Comparison of ENCODE assay signal across 8 cellular contexts in genomic region chr17:67379251-67379630, GRCh38. TPM values are rescaled to one million over a fixed set of nuclear protein-coding genes. Genes with fewer than 3 reads are reported as not detected.
A peak's percentile ranks its signal among the peaks of the same experiment; 100 is the strongest.
DNase-seq lines count a peak whose midpoint lies in the region; ATAC-seq and TF ChIP-seq lines count a peak whose summit lies in the region.

No MANE protein-coding gene starts in this region.

- H3K9me3 Mint-ChIP-seq in Caco-2 (ENCODE audit: unreplicated experiment): no peaks in the 10 kb centered on the region

- TF ChIP-seq POLR2A in esophagus squamous epithelium (IDR thresholded peaks at IDR 0.05): no peak

- H3K4me1 Mint-ChIP-seq in Caco-2 (ENCODE audit: low read depth, unreplicated experiment): peaks cover 8% of the 10 kb centered on the region

- H3K4me3 Mint-ChIP-seq in Caco-2 (ENCODE audit: unreplicated experiment): peak overlapping the region; percentile 72

- H3K9ac ChIP-seq in parathyroid adenoma: no peak overlapping the region

- no peaks in the 10 kb centered on the region for H3K9me3 ChIP-seq in Caco-2
- no peaks in the 10 kb centered on the region for H3K9me3 ChIP-seq in esophagus squamous epithelium
- H3K9me3 ChIP-seq in parathyroid adenoma (ENCODE audit: control insufficient read depth, low read length): no peaks in the 10 kb centered on the region

- peak overlapping the region; percentile 86 for H3K27ac ChIP-seq in RWPE1
- H3K27ac ChIP-seq in esophagus squamous epithelium: peak overlapping the region; percentile 93 to 97 (median 96)
- H3K27ac ChIP-seq in parathyroid adenoma: peak overlapping the region; percentile 58

- intact Hi-C loops in Caco-2 (cut with micrococcal nuclease; ENCODE audit: unreplicated experiment): loop anchor here (1.0 to 2.0 kb wide), 4 partner anchors 96 to 310 kb away; no protein-coding TSS in a partner anchor
- intact Hi-C loops in esophagus squamous epithelium (cut with DNase I): loop anchor here (2.0 to 5.0 kb wide), 3 partner anchors 96 to 308 kb away; no protein-coding TSS in a partner anchor

- no peak for ATAC-seq in GM21786 (IDR thresholded peaks at IDR 0.05; ENCODE audit: unreplicated experiment)

- peak overlapping the region; percentile 96 for H3K4me2 ChIP-seq in parathyroid adenoma (ENCODE audit: low read length)

- H3K79me2 ChIP-seq in parathyroid adenoma: no peaks in the 10 kb centered on the region

- TF ChIP-seq CTCF in Caco-2 (IDR thresholded peaks at IDR 0.05; ENCODE audit: insufficient read depth in 1 of 2, low read depth in 1 of 2, low read length in 1 of 2, severe bottlenecking in 1 of 2, unreplicated experiment in 1 of 2) (no peak), RWPE1 (conservative IDR thresholded peaks at IDR 0.05; ENCODE audit: low read depth) (no peak), esophagus squamous epithelium (IDR thresholded peaks at IDR 0.05) (no peak), parathyroid adenoma (IDR thresholded peaks at IDR 0.05) (no peak)

- CTCF ChIA-PET in Caco-2 (lab: Charles Lee) (interaction anchor here (0.5 to 1.5 kb wide), 5 partner anchors 10 to 1221 kb away, joined by 3 to 10 read pairs (median 3); no protein-coding TSS in a partner anchor), RWPE1 (lab: Yijun Ruan, JAX) (interaction anchor here (0.6 to 1.6 kb wide), 14 partner anchors 10 to 608 kb away, joined by 3 to 17 read pairs (median 3); no protein-coding TSS in a partner anchor)

- H3K27me3 ChIP-seq in Caco-2 (replicated peaks; ENCODE audit: control insufficient read depth, insufficient read depth, low read length): no peaks in the 10 kb centered on the region
- no peaks in the 10 kb centered on the region for H3K27me3 ChIP-seq in esophagus squamous epithelium
- no peaks in the 10 kb centered on the region for H3K27me3 ChIP-seq in parathyroid adenoma (ENCODE audit: control insufficient read depth, insufficient read depth, low read length)

- POLR2A ChIA-PET in Caco-2 (lab: Charles Lee) (no interaction called here), RWPE1 (lab: Yijun Ruan, JAX; ENCODE audit: low non-redundant PET) (no interaction called here)

- H3K4me3 ChIP-seq in Caco-2 (ENCODE audit: low read depth, low read length): peak overlapping the region; percentile 81
- peak overlapping the region; percentile 69 to 98 (median 89) for H3K4me3 ChIP-seq in esophagus squamous epithelium
- peak overlapping the region; percentile 78 for H3K4me3 ChIP-seq in parathyroid adenoma (ENCODE audit: low read depth, low read length)

- H3K36me3 ChIP-seq in Caco-2 (ENCODE audit: control insufficient read depth, insufficient read depth, low read length) (no peaks in the 10 kb centered on the region), esophagus squamous epithelium (no peaks in the 10 kb centered on the region), parathyroid adenoma (ENCODE audit: control insufficient read depth, insufficient read depth, low read length) (no peaks in the 10 kb centered on the region)

- WGBS in esophagus squamous epithelium, 2 donors: 53 to 55% methylated on average over 7 to 8 of the region's 8 CpGs

- no TSS peak for BruUV-seq in Caco-2 (replicated peaks; lab: Mats Ljungman, UMichigan)

- 0 out of 2 replicates have a peak, but pooled peaks cover 8% of the 10 kb centered on the region for H3K4me1 ChIP-seq in Caco-2
- H3K4me1 ChIP-seq in esophagus squamous epithelium: peaks cover 7 to 41% (median 20%) of the 10 kb centered on the region in 3 donors
- peaks cover 7% of the 10 kb centered on the region for H3K4me1 ChIP-seq in parathyroid adenoma

- H2AFZ ChIP-seq in parathyroid adenoma: peak overlapping the region; percentile 92

- peaks cover 3% of the 10 kb centered on the region for H3K27me3 Mint-ChIP-seq in Caco-2 (ENCODE audit: insufficient read depth, unreplicated experiment)

- DNase-seq in Caco-2: no peak
- no peak for DNase-seq in RWPE1 (ENCODE audit: low spot score)
- DNase-seq in esophagus squamous epithelium (lab: John Stamatoyannopoulos, UW): no peak
- no peak for DNase-seq in NCI-H2227 (lab: John Stamatoyannopoulos, UW; ENCODE audit: unreplicated experiment)
- DNase-seq in inferior parietal cortex (ENCODE audit: extremely low spot score): no peak
- no peak for DNase-seq in foreskin melanocyte

- peaks cover 6% of the 10 kb centered on the region for H3K36me3 Mint-ChIP-seq in Caco-2 (ENCODE audit: insufficient read depth, unreplicated experiment)

- H3K27ac Mint-ChIP-seq in Caco-2 (ENCODE audit: unreplicated experiment): no peak overlapping the region

RNA-seq across cellular contexts. Expression of gene PITPNC1, which starts 2.2 kb away (rescaled TPM):
- total RNA-seq in Caco-2 (2022) (3.1 and 4.2 TPM in 2 replicates), esophagus squamous epithelium (10 to 100 TPM in 3 of 4 donors, 1 to 10 TPM in 1; 9.1 to 15.1 (median 13.3) TPM)

RNA-seq across cellular contexts. Expression of gene PSMD12, which starts 12.9 kb away (rescaled TPM):
- total RNA-seq in Caco-2 (2022): 84.4 and 94.0 TPM in 2 replicates
- total RNA-seq in esophagus squamous epithelium: 10 to 100 TPM; 15.9 to 38.1 (median 25.8) TPM
